ENCODE assay signal across 9 cellular contexts in genomic region chr11:46122955-46123354, GRCh38. TPM values are rescaled to one million over a fixed set of nuclear protein-coding genes. Genes with fewer than 3 reads are reported as not detected.
DNase-seq lines count a peak whose midpoint lies in the region; ATAC-seq, FAIRE-seq and TF ChIP-seq lines count a peak whose summit lies in the region.
"Had no signal": no experiment of that assay in that cellular context is flagged by ENCODE, and none has a peak within 500 bp of the region (broad histone marks: within the 10 kb centered on the region; RNA-seq: fewer than 3 reads in every experiment).

No MANE protein-coding gene starts in this region.

- no peak for DNase-seq in activated CD4-positive, alpha-beta T cell treated with anti-CD3 and anti-CD28 coated beads for 36 hours
- no peak for DNase-seq in activated CD4-positive, alpha-beta T cell treated with anti-CD3 and anti-CD28 coated beads, Interleukin-2, amount 50 U/mL, for 1 hour
- peak; percentile 29 for DNase-seq in PC-3
- DNase-seq in fibroblast of lung (ENCODE audit: low read depth in 2 of 2), result peak; percentile 39 to 68
- DNase-seq in small intestine, result peak; percentile 83
- DNase-seq in NCI-H2107 (lab: John Stamatoyannopoulos, UW), result no peak
- DNase-seq in sciatic nerve (ENCODE audit: low spot score), result no peak
- DNase-seq in NCI-H2196 treated with DMSO at 0.1 percent for 48 hours (lab: John Stamatoyannopoulos, UW; ENCODE audit: unreplicated experiment), result no peak
- DNase-seq: activated naive CD4-positive, alpha-beta T cell treated with anti-CD3 and anti-CD28 coated beads, Interleukin-2, amount 50 U/mL, for 16 hours had no signal

- peaks cover 17% of the 10 kb centered on the region for H3K79me2 ChIP-seq in PC-3 (ENCODE audit: low read length)
- H3K79me2 ChIP-seq in fibroblast of lung (ENCODE audit: control insufficient read depth, insufficient read depth, low read length), result peaks cover 15% of the 10 kb centered on the region

- CTCF ChIA-PET in activated CD4-positive, alpha-beta T cell treated with anti-CD3 and anti-CD28 coated beads for 36 hours (lab: Charles Lee), result interaction anchor here (1.2 to 1.6 kb wide), 4 partner anchors 8 to 157 kb away, joined by 3 to 5 read pairs (median 4); no protein-coding TSS in a partner anchor
- CTCF ChIA-PET in PC-3 (lab: Charles Lee), result no interaction called here

- no peak overlapping the region for H3K27ac Mint-ChIP-seq in activated CD4-positive, alpha-beta T cell treated with anti-CD3 and anti-CD28 coated beads for 36 hours

- H3K4me3 Mint-ChIP-seq in activated CD4-positive, alpha-beta T cell treated with anti-CD3 and anti-CD28 coated beads for 36 hours, result peak overlapping the region; percentile 81

- intact Hi-C loops in activated CD4-positive, alpha-beta T cell treated with anti-CD3 and anti-CD28 coated beads for 36 hours (cut with DNase I, micrococcal nuclease), result loop anchor here (1.0 to 10.0 kb wide), 8 partner anchors 116 to 1882 kb away; partner anchors contain the start of genes CRY2 (in 1 of the 2) and DGKZ (in 1 of the 2)
- intact Hi-C loops in PC-3 (cut with micrococcal nuclease), result loop anchor here (10.0 kb wide), 1 partner anchor 192 kb away; no protein-coding TSS in a partner anchor
- intact Hi-C loops in sciatic nerve (cut with DNase I), result no loop called here

- H3K9me2 ChIP-seq in PC-3 (replicated peaks; ENCODE audit: low read length), result no peaks in the 10 kb centered on the region

- peaks cover 40% of the 10 kb centered on the region for H3K4me1 Mint-ChIP-seq in activated CD4-positive, alpha-beta T cell treated with anti-CD3 and anti-CD28 coated beads for 36 hours

- H3K36me3 ChIP-seq in PC-3 (ENCODE audit: low read depth, low read length) (no peaks in the 10 kb centered on the region; the same call in 1 of the 2 replicates), fibroblast of lung (ENCODE audit: control insufficient read depth, insufficient read depth, low read length) (no peaks in the 10 kb centered on the region), small intestine (ENCODE audit: control insufficient read depth in 2 of 2, insufficient read depth in 2 of 2, low read length in 2 of 2) (no peaks in the 10 kb centered on the region)

- H3K4me3 ChIP-seq in PC-3 (ENCODE audit: low read length) (peak overlapping the region; percentile 92; the same call in 1 of the 2 replicates), fibroblast of lung (replicated peaks in 1 of 4; ENCODE audit: control extremely low read depth in 1 of 4, insufficient read depth in 1 of 4, low read depth in 3 of 4, low read length in 4 of 4) (peak overlapping the region in 2 of 4 experiments; percentile 57 to 80), small intestine (ENCODE audit: low read depth in 1 of 2, low read length in 2 of 2) (no peak overlapping the region)

- WGBS in small intestine, 3 donors, result 35 to 50% (median 47%) methylated on average over 4 of the region's 4 CpGs

- POLR2A ChIA-PET in activated CD4-positive, alpha-beta T cell treated with anti-CD3 and anti-CD28 coated beads for 36 hours (lab: Charles Lee), result interaction anchor here (0.6 to 0.7 kb wide), 2 partner anchors 500 to 1384 kb away, joined by 3 to 7 read pairs; no protein-coding TSS in a partner anchor
- POLR2A ChIA-PET in PC-3 (lab: Charles Lee; ENCODE audit: unreplicated experiment), result interaction anchor here (0.7 kb wide), 1 partner anchor 68 kb away, joined by 12 read pairs; no protein-coding TSS in a partner anchor

- TF ChIP-seq CTCF in PC-3 (conservative IDR thresholded peaks at IDR 0.05; ENCODE audit: low read depth, low read length) (no peak), fibroblast of lung (conservative IDR thresholded peaks at IDR 0.05 in 1 of 2, IDR thresholded peaks at IDR 0.05 in 1 of 2; ENCODE audit: low read depth in 1 of 2, low read length in 2 of 2) (no peak)

- H3K27me3 ChIP-seq in PC-3 (ENCODE audit: low read length) (no peaks in the 10 kb centered on the region), fibroblast of lung (ENCODE audit: control insufficient read depth, insufficient read depth, low read length) (no peaks in the 10 kb centered on the region), small intestine (ENCODE audit: control insufficient read depth in 2 of 2, insufficient read depth in 2 of 2, low read length in 2 of 2) (no peaks in the 10 kb centered on the region)

- H3K9me3 ChIP-seq in PC-3 (ENCODE audit: low read length) (no peaks in the 10 kb centered on the region), fibroblast of lung (ENCODE audit: control insufficient read depth, insufficient read depth, low read depth, low read length) (no peaks in the 10 kb centered on the region), small intestine (ENCODE audit: control insufficient read depth, low read depth) (no peaks in the 10 kb centered on the region)

- BruUV-seq in PC-3 (replicated peaks; lab: Mats Ljungman, UMichigan), result TSS peak; percentile 40

- H2AFZ ChIP-seq in PC-3 (ENCODE audit: low read length) (no peak overlapping the region), fibroblast of lung (ENCODE audit: low read length) (no peak overlapping the region)

- H3K27ac ChIP-seq in PC-3 (ENCODE audit: low read length), result no peak overlapping the region
- no peak overlapping the region for H3K27ac ChIP-seq in fibroblast of lung (ENCODE audit: insufficient read depth, low read length)
- H3K27ac ChIP-seq in small intestine (ENCODE audit: low read depth in 1 of 2, low read length in 1 of 2), result no peak overlapping the region

- no peaks in the 10 kb centered on the region for H3K9me3 Mint-ChIP-seq in activated CD4-positive, alpha-beta T cell treated with anti-CD3 and anti-CD28 coated beads for 36 hours (ENCODE audit: low read depth)

- H3K4me1 ChIP-seq in PC-3 (ENCODE audit: insufficient read depth, low read length) (peaks cover 17% of the 10 kb centered on the region), fibroblast of lung (ENCODE audit: control insufficient read depth, extremely low read depth, insufficient read depth, low read length) (peaks cover 2% of the 10 kb centered on the region), small intestine (ENCODE audit: control insufficient read depth in 2 of 2, insufficient read depth in 1 of 2, low read depth in 1 of 2, low read length in 1 of 2) (no peaks in the 10 kb centered on the region)

- no peaks in the 10 kb centered on the region for H3F3A ChIP-seq in PC-3 (ENCODE audit: low read length, unreplicated experiment)

- H3K9ac ChIP-seq in PC-3 (ENCODE audit: low read length), result no peak overlapping the region
- no peak overlapping the region for H3K9ac ChIP-seq in fibroblast of lung (ENCODE audit: insufficient read depth, low read length)

- peaks cover 4% of the 10 kb centered on the region for H3K36me3 Mint-ChIP-seq in activated CD4-positive, alpha-beta T cell treated with anti-CD3 and anti-CD28 coated beads for 36 hours (ENCODE audit: low read depth)

- FAIRE-seq in small intestine (lab: Jason Lieb, UNC), result no peak

- ATAC-seq in activated CD4-positive, alpha-beta T cell treated with anti-CD3 and anti-CD28 coated beads for 36 hours, result no peak
- ATAC-seq in PC-3 (no peak), sciatic nerve (no peak)

- no peaks in the 10 kb centered on the region for H4K20me1 ChIP-seq in PC-3 (ENCODE audit: low read length)
- H4K20me1 ChIP-seq in fibroblast of lung (ENCODE audit: control insufficient read depth, extremely low read depth, insufficient read depth, low read length), result no peaks in the 10 kb centered on the region

- H3K27me3 Mint-ChIP-seq in activated CD4-positive, alpha-beta T cell treated with anti-CD3 and anti-CD28 coated beads for 36 hours, result no peaks in the 10 kb centered on the region

- peak overlapping the region; percentile 96 for H3K4me2 ChIP-seq in PC-3 (ENCODE audit: low read length)
- peak overlapping the region; percentile 61 for H3K4me2 ChIP-seq in fibroblast of lung (ENCODE audit: extremely low read depth, insufficient read depth, low read length)

RNA-seq across cellular contexts. Expression of gene PHF21A, which starts 1.7 kb away (rescaled TPM):
- total RNA-seq in activated CD4-positive, alpha-beta T cell treated with anti-CD3 and anti-CD28 coated beads for 36 hours, result 10 to 100 TPM; 42.6 to 61.8 TPM
- 6.2 and 8.2 TPM in 2 replicates for total RNA-seq in PC-3 (2014; rRNA removed)
- 13.6 and 21.0 TPM in 2 replicates for total RNA-seq in fibroblast of lung
- 17.0 and 18.5 TPM in 2 replicates for polyA plus RNA-seq in fibroblast of lung
- 13.6 and 20.4 TPM in 2 replicates for polyA plus RNA-seq in fibroblast of lung (2012)
- 18.7 and 27.1 TPM in 2 replicates for polyA minus RNA-seq in fibroblast of lung (ENCODE audit: low replicate concordance)
- 10 to 100 TPM in 1 of 3 donors, 1 to 10 TPM in 2; 4.9 to 10.5 (median 4.9) TPM for polyA plus RNA-seq in small intestine
- 82.2 TPM for total RNA-seq in sciatic nerve

Comparison
In these comparisons a context has a peak if more than half of its experiments do, and no peak if none do; other contexts are left out.
1. DNase-seq: peak in PC-3 (single experiment), fibroblast of lung (2 of 2) and small intestine (single experiment); none in activated CD4-positive, alpha-beta T cell treated with anti-CD3 and anti-CD28 coated beads for 36 hours (single experiment), activated CD4-positive, alpha-beta T cell treated with anti-CD3 and anti-CD28 coated beads, Interleukin-2, amount 50 U/mL, for 1 hour (single experiment), NCI-H2107 (single experiment), sciatic nerve (single experiment) and NCI-H2196 treated with DMSO at 0.1 percent for 48 hours (single experiment).